In the genomic region with DNA sequence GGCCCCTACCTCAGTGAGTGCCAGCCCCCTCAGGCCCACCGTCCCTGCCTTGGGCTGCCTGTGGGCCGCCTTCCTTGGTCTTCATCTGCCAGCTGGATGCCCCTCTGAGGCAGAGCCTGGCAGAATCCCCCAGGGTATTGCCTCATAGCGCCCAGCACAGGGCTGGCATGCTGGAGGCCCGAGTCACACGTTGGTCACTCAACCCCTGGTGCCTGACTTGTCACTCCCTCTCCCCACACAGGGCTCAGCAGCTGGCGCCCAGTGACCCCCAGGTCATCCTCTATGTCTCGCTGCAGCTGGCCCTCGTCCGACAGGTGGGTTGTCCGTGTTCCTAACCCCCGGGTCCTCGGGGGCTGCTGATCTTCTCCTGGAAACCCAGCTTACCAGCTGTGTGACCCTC, we compare ENCODE assay signal across 35 cellular contexts.
DNase-seq lines count a peak whose midpoint lies in the region; ATAC-seq, FAIRE-seq and TF ChIP-seq lines count a peak whose summit lies in the region.
"Had no signal": no experiment of that assay in that cellular context is flagged by ENCODE, and none has a peak within 500 bp of the region (broad histone marks: within the 10 kb centered on the region; RNA-seq: fewer than 3 reads in every experiment).

No MANE protein-coding gene starts in this region.

- H3K27me3 Mint-ChIP-seq in activated naive CD4-positive, alpha-beta T cell treated with anti-CD3 and anti-CD28 coated beads, Interleukin-2, amount 10 ng/mL, durations not matched to agents 7 days and 5 days: no peaks in the 10 kb centered on the region
- no peaks in the 10 kb centered on the region for H3K27me3 Mint-ChIP-seq in neural crest cell (ENCODE audit: low read depth)
- H3K27me3 Mint-ChIP-seq: activated T-helper 17 cell treated with anti-CD3 and anti-CD28 coated beads, Interleukin-2, amount 50 U/mL, for 72 hours; CD4-positive, alpha-beta T cell; effector memory CD8-positive, alpha-beta T cell; naive thymus-derived CD4-positive, alpha-beta T cell had no signal

- H3K27ac ChIP-seq in SJCRH30 (no peak overlapping the region), substantia nigra (ENCODE audit: low read depth, low read length, poor library complexity, severe bottlenecking) (peak overlapping the region; percentile 49), small intestine (ENCODE audit: low read depth in 1 of 2, low read length in 1 of 2) (no peak overlapping the region)
- H3K27ac ChIP-seq: testis, uterus had no signal

- ATAC-seq in GM18909 (IDR thresholded peaks at IDR 0.05; ENCODE audit: poor library complexity, unreplicated experiment) (no peak), GM18868 (IDR thresholded peaks at IDR 0.05; ENCODE audit: unreplicated experiment) (no peak)
- ATAC-seq: activated T-helper 17 cell treated with anti-CD3 and anti-CD28 coated beads, Interleukin-2, amount 50 U/mL, for 72 hours; effector memory CD8-positive, alpha-beta T cell; left ventricle myocardium superior; PC-3 had no signal

- H3K27ac Mint-ChIP-seq in activated naive CD4-positive, alpha-beta T cell treated with anti-CD3 and anti-CD28 coated beads, Interleukin-2, amount 10 ng/mL, durations not matched to agents 7 days and 5 days: peak overlapping the region; percentile 77
- peak overlapping the region; percentile 75 for H3K27ac Mint-ChIP-seq in neural crest cell (ENCODE audit: unreplicated experiment)
- H3K27ac Mint-ChIP-seq: activated T-helper 17 cell treated with anti-CD3 and anti-CD28 coated beads, Interleukin-2, amount 50 U/mL, for 72 hours; HFFc6; mesothelial cell of epicardium; T-helper 1 cell treated with Interleukin-12 subunit alpha and Interleukin-12 subunit beta and Interleukin-4 antibody, amounts not matched to agents 30 μg/mL and 1 μg/mL, for 36 hours had no signal

- 86 to 95% (median 89%) methylated on average over 12 of the region's 12 CpGs for WGBS in small intestine, 3 donors

- TF ChIP-seq CTCF in neural crest cell (conservative IDR thresholded peaks at IDR 0.05): no peak

- H3K4me3 ChIP-seq in SJCRH30 (no peak overlapping the region), small intestine (ENCODE audit: low read depth in 1 of 2, low read length in 2 of 2) (no peak overlapping the region)
- H3K4me3 ChIP-seq: testis, uterus had no signal

- peaks cover 36% of the 10 kb centered on the region for H3K36me3 Mint-ChIP-seq in activated naive CD4-positive, alpha-beta T cell treated with anti-CD3 and anti-CD28 coated beads, Interleukin-2, amount 10 ng/mL, durations not matched to agents 7 days and 5 days
- no peaks in the 10 kb centered on the region for H3K36me3 Mint-ChIP-seq in neural crest cell (ENCODE audit: low read depth)

- no peaks in the 10 kb centered on the region for H3K9me3 Mint-ChIP-seq in activated naive CD4-positive, alpha-beta T cell treated with anti-CD3 and anti-CD28 coated beads, Interleukin-2, amount 10 ng/mL, durations not matched to agents 7 days and 5 days
- no peaks in the 10 kb centered on the region for H3K9me3 Mint-ChIP-seq in neural crest cell
- H3K9me3 Mint-ChIP-seq: activated naive CD4-positive, alpha-beta T cell treated with anti-CD3 and anti-CD28 coated beads, Interleukin-2, amount 50 U/mL, for 72 hours; activated T-helper 17 cell treated with anti-CD3 and anti-CD28 coated beads, Interleukin-2, amount 50 U/mL, for 72 hours; CD4-positive, alpha-beta T cell; effector memory CD8-positive, alpha-beta T cell; HFFc6; mesothelial cell of epicardium; T-helper 1 cell treated with Interleukin-12 subunit alpha and Interleukin-12 subunit beta and Interleukin-4 antibody, amounts not matched to agents 30 μg/mL and 1 μg/mL, for 36 hours had no signal

- H3K27me3 ChIP-seq in SJCRH30: no peaks in the 10 kb centered on the region
- H3K27me3 ChIP-seq in small intestine (ENCODE audit: control insufficient read depth in 2 of 2, insufficient read depth in 2 of 2, low read length in 2 of 2): no peaks in the 10 kb centered on the region
- H3K27me3 ChIP-seq: testis, uterus had no signal

- DNase-seq in activated naive CD4-positive, alpha-beta T cell treated with anti-CD3 and anti-CD28 coated beads, Interleukin-2, amount 10 ng/mL, durations not matched to agents 7 days and 5 days: no peak
- DNase-seq in activated naive CD4-positive, alpha-beta T cell treated with anti-CD3 and anti-CD28 coated beads, Interleukin-2, amount 50 U/mL, for 16 hours: no peak
- DNase-seq in SJCRH30: peak; percentile 43 to 56
- DNase-seq in neural crest cell (ENCODE audit: low read depth, low spot score): no peak
- DNase-seq in substantia nigra (lab: John Stamatoyannopoulos, UW): no peak
- no peak for DNase-seq in small intestine
- DNase-seq: cortex of kidney; effector memory CD8-positive, alpha-beta T cell; erythroblast; GOT3; HFFc6; islet precursor cell; left ventricle myocardium superior; MM.1S; NCI-H1417 treated with DMSO at 0.1 percent for 48 hours; NCI-H2081 treated with DMSO at 0.1 percent for 48 hours; NCI-H345; NCI-H69; occipital lobe; PC-3; SK-N-SH; testis; uterus had no signal

- peaks cover 25% of the 10 kb centered on the region for H3K4me1 Mint-ChIP-seq in activated naive CD4-positive, alpha-beta T cell treated with anti-CD3 and anti-CD28 coated beads, Interleukin-2, amount 10 ng/mL, durations not matched to agents 7 days and 5 days
- peaks cover 16% of the 10 kb centered on the region for H3K4me1 Mint-ChIP-seq in neural crest cell
- H3K4me1 Mint-ChIP-seq: activated T-helper 17 cell treated with anti-CD3 and anti-CD28 coated beads, Interleukin-2, amount 50 U/mL, for 72 hours; mesothelial cell of epicardium had no signal

- H3K36me3 ChIP-seq in SJCRH30 (0 out of 2 replicates have a peak, but pooled peaks cover 2% of the 10 kb centered on the region), small intestine (ENCODE audit: control insufficient read depth in 2 of 2, insufficient read depth in 2 of 2, low read length in 2 of 2) (peaks cover 3 to 44% of the 10 kb centered on the region in 2 donors)
- H3K36me3 ChIP-seq: uterus had no signal

- no peak overlapping the region for H3K4me3 Mint-ChIP-seq in activated naive CD4-positive, alpha-beta T cell treated with anti-CD3 and anti-CD28 coated beads, Interleukin-2, amount 10 ng/mL, durations not matched to agents 7 days and 5 days
- H3K4me3 Mint-ChIP-seq in neural crest cell: no peak overlapping the region
- H3K4me3 Mint-ChIP-seq: activated T-helper 17 cell treated with anti-CD3 and anti-CD28 coated beads, Interleukin-2, amount 50 U/mL, for 72 hours; CD4-positive, alpha-beta T cell; effector memory CD8-positive, alpha-beta T cell; HFFc6; mesothelial cell of epicardium; naive thymus-derived CD4-positive, alpha-beta T cell; T-helper 1 cell treated with Interleukin-12 subunit alpha and Interleukin-12 subunit beta and Interleukin-4 antibody, amounts not matched to agents 30 μg/mL and 1 μg/mL, for 36 hours had no signal

- H3K9me3 ChIP-seq in SJCRH30 (replicated peaks) (no peaks in the 10 kb centered on the region), small intestine (ENCODE audit: control insufficient read depth, low read depth) (no peaks in the 10 kb centered on the region)
- H3K9me3 ChIP-seq: SK-N-SH, testis, uterus had no signal

- FAIRE-seq in small intestine (lab: Jason Lieb, UNC): no peak
- FAIRE-seq: A204.1, astrocyte, D721Med, TTC549 had no signal

- H3K4me1 ChIP-seq in SJCRH30 (peaks cover 7% of the 10 kb centered on the region), small intestine (ENCODE audit: control insufficient read depth in 2 of 2, insufficient read depth in 1 of 2, low read depth in 1 of 2, low read length in 1 of 2) (no peaks in the 10 kb centered on the region)
- H3K4me1 ChIP-seq: uterus had no signal

- CTCF ChIA-PET in activated naive CD4-positive, alpha-beta T cell treated with anti-CD3 and anti-CD28 coated beads, Interleukin-2, amount 10 ng/mL, durations not matched to agents 7 days and 5 days (lab: Charles Lee): no interaction called here

Comparison
In these comparisons a context has a peak if more than half of its experiments do, and no peak if none do; other contexts are left out.
1. DNase-seq: peak in SJCRH30 (2 of 2); none in activated naive CD4-positive, alpha-beta T cell treated with anti-CD3 and anti-CD28 coated beads, Interleukin-2, amount 10 ng/mL, durations not matched to agents 7 days and 5 days (single experiment), activated naive CD4-positive, alpha-beta T cell treated with anti-CD3 and anti-CD28 coated beads, Interleukin-2, amount 50 U/mL, for 16 hours (single experiment), neural crest cell (single experiment), substantia nigra (0 of 49) and small intestine (single experiment).